Comparison of ENCODE assay signal across 21 cellular contexts in the genomic region with DNA sequence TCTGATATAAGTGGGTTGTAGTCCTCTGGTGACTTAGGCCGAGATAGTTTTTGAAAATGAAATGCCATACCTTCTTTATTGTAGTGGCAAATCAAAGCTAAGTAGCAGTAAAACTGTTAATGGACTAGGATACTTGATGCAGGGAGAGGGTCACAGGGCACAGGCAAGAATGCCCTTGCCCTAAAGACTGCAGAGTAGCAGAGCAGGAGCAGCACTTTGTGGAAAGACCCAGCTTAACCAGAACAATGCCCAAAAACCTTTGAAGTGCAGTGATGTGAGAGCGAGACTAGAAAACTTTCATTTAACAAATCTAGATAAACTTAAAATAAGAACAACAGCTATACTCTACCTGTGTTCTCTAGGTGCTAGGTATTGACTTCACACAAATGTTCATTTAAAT.
DNase-seq lines count a peak whose midpoint lies in the region; ATAC-seq and TF ChIP-seq lines count a peak whose summit lies in the region.
"Had no signal": no experiment of that assay in that cellular context is flagged by ENCODE, and none has a peak within 500 bp of the region (broad histone marks: within the 10 kb centered on the region; RNA-seq: fewer than 3 reads in every experiment).

No MANE protein-coding gene starts in this region.

- no peak for ATAC-seq in HG02763 (IDR thresholded peaks at IDR 0.05; ENCODE audit: unreplicated experiment)

- H4K20me1 ChIP-seq in Karpas-422 (ENCODE audit: insufficient read depth, low read depth, low read length), result no peaks in the 10 kb centered on the region

- no peaks in the 10 kb centered on the region for H3K9me3 Mint-ChIP-seq in activated CD4-positive, alpha-beta T cell treated with anti-CD3 and anti-CD28 coated beads, Interleukin-2, amount 10 ng/mL, durations not matched to agents 24 days and 14 days
- H3K9me3 Mint-ChIP-seq: activated T-helper 1 cell treated with anti-CD3 and anti-CD28 coated beads, Interleukin-12 subunit alpha, Interleukin-12 subunit beta, Interleukin-2, Interleukin-4 antibody, amounts not matched to agents 30 ng/mL and 10 ng/mL and 1 ng/mL, durations not matched to agents 14 hours and 24 hours and 36 hours had no signal

- H3K36me3 ChIP-seq in Karpas-422 (ENCODE audit: insufficient read depth, low read length) (peaks cover 8% of the 10 kb centered on the region), esophagus muscularis mucosa (no peaks in the 10 kb centered on the region), rectal smooth muscle tissue (ENCODE audit: control insufficient read depth, insufficient read depth, low read length) (no peaks in the 10 kb centered on the region)
- H3K36me3 ChIP-seq: tibial nerve had no signal

- H3K4me2 ChIP-seq in Karpas-422 (ENCODE audit: low read depth, low read length, poor library complexity, severe bottlenecking), result no peak overlapping the region
- H3K4me2 ChIP-seq: BLaER1 had no signal

- 64% methylated on average over 2 of the region's 2 CpGs for WGBS in esophagus muscularis mucosa

- H3K9me3 ChIP-seq in Karpas-422 (ENCODE audit: low read length), result no peaks in the 10 kb centered on the region
- no peaks in the 10 kb centered on the region for H3K9me3 ChIP-seq in esophagus muscularis mucosa
- H3K9me3 ChIP-seq: tibial nerve had no signal

- no peaks in the 10 kb centered on the region for H3K9me2 ChIP-seq in Karpas-422 (replicated peaks; ENCODE audit: insufficient read depth, low read length)

- H3K27ac ChIP-seq in Karpas-422 (ENCODE audit: low read length) (peak overlapping the region; percentile 5; the same call in 1 of the 2 replicates), esophagus muscularis mucosa (replicated peaks in 1 of 4) (peak overlapping the region; percentile 55 to 79 (median 68)), rectal smooth muscle tissue (ENCODE audit: low read depth, low read length) (peak overlapping the region; percentile 40)
- H3K27ac ChIP-seq: BLaER1, HL-60, RWPE1, VCaP had no signal

- no peak for DNase-seq in activated CD4-positive, alpha-beta T cell treated with anti-CD3 and anti-CD28 coated beads, Interleukin-2, amount 10 ng/mL, durations not matched to agents 24 days and 14 days
- DNase-seq in activated CD4-positive, alpha-beta T cell treated with anti-CD3 and anti-CD28 coated beads, Interleukin-2, amount 50 U/mL, for 4 hours, result no peak
- DNase-seq in Karpas-422, result no peak
- no peak for DNase-seq in esophagus muscularis mucosa (ENCODE audit: extremely low spot score)
- no peak for DNase-seq in SKM-1 (lab: John Stamatoyannopoulos, UW; ENCODE audit: unreplicated experiment)
- DNase-seq in MV-4-11 (lab: John Stamatoyannopoulos, UW), result no peak
- DNase-seq: 8988T; activated CD8-positive, alpha-beta memory T cell treated with anti-CD3 and anti-CD28 coated beads for 24 hours; GF-D8; hippocampal formation; kidney glomerular epithelial cell; NCI-H2029 treated with DMSO at 0.1 percent for 48 hours; stimulated activated naive CD4-positive, alpha-beta T cell treated with Interleukin-2 at 50 U/mL for 16 hours had no signal

- H3K27me3 Mint-ChIP-seq in activated CD4-positive, alpha-beta T cell treated with anti-CD3 and anti-CD28 coated beads, Interleukin-2, amount 10 ng/mL, durations not matched to agents 24 days and 14 days, result no peaks in the 10 kb centered on the region

- H3K79me2 ChIP-seq in Karpas-422 (ENCODE audit: low read length), result peaks cover 96% of the 10 kb centered on the region

- H3K36me3 Mint-ChIP-seq in activated CD4-positive, alpha-beta T cell treated with anti-CD3 and anti-CD28 coated beads, Interleukin-2, amount 10 ng/mL, durations not matched to agents 24 days and 14 days (ENCODE audit: low read depth), result peaks cover 30% of the 10 kb centered on the region

- H3K9ac ChIP-seq in Karpas-422 (ENCODE audit: low read length) (no peak overlapping the region), rectal smooth muscle tissue (ENCODE audit: low read length) (no peak overlapping the region)
- H3K9ac ChIP-seq: BLaER1 had no signal

- H3K27me3 ChIP-seq in Karpas-422 (ENCODE audit: low read length) (no peaks in the 10 kb centered on the region), esophagus muscularis mucosa (no peaks in the 10 kb centered on the region), rectal smooth muscle tissue (ENCODE audit: control insufficient read depth, insufficient read depth, low read length) (no peaks in the 10 kb centered on the region)
- H3K27me3 ChIP-seq: BLaER1, tibial nerve had no signal

- intact Hi-C loops in activated CD4-positive, alpha-beta T cell treated with anti-CD3 and anti-CD28 coated beads, Interleukin-2, amount 10 ng/mL, durations not matched to agents 24 days and 14 days (cut with micrococcal nuclease), result no loop called here
- intact Hi-C loops in esophagus muscularis mucosa (cut with DNase I), result no loop called here

- H3K4me3 Mint-ChIP-seq in activated CD4-positive, alpha-beta T cell treated with anti-CD3 and anti-CD28 coated beads, Interleukin-2, amount 10 ng/mL, durations not matched to agents 24 days and 14 days, result no peak overlapping the region
- H3K4me3 Mint-ChIP-seq: activated T-helper 1 cell treated with anti-CD3 and anti-CD28 coated beads, Interleukin-12 subunit alpha, Interleukin-12 subunit beta, Interleukin-2, Interleukin-4 antibody, amounts not matched to agents 30 ng/mL and 10 ng/mL and 1 ng/mL, durations not matched to agents 14 hours and 24 hours and 36 hours had no signal

- peak overlapping the region; percentile 41 for H3K27ac Mint-ChIP-seq in activated CD4-positive, alpha-beta T cell treated with anti-CD3 and anti-CD28 coated beads, Interleukin-2, amount 10 ng/mL, durations not matched to agents 24 days and 14 days

- no peak for TF ChIP-seq CTCF in esophagus muscularis mucosa (IDR thresholded peaks at IDR 0.05)

- peaks cover 28% of the 10 kb centered on the region for H3K4me1 Mint-ChIP-seq in activated CD4-positive, alpha-beta T cell treated with anti-CD3 and anti-CD28 coated beads, Interleukin-2, amount 10 ng/mL, durations not matched to agents 24 days and 14 days

- no peak for TF ChIP-seq EP300 in esophagus muscularis mucosa (IDR thresholded peaks at IDR 0.05)

- H3K4me1 ChIP-seq in Karpas-422 (ENCODE audit: low read length) (peaks cover 51% of the 10 kb centered on the region), esophagus muscularis mucosa (peaks cover 77 to 100% (median 94%) of the 10 kb centered on the region in 4 donors), rectal smooth muscle tissue (ENCODE audit: control insufficient read depth, insufficient read depth, low read length) (peaks cover 46% of the 10 kb centered on the region)
- H3K4me1 ChIP-seq: BLaER1 had no signal

- no peak for TF ChIP-seq POLR2A in esophagus muscularis mucosa (IDR thresholded peaks at IDR 0.05; ENCODE audit: low read depth)

- H3K4me3 ChIP-seq in Karpas-422 (ENCODE audit: low read length) (no peak overlapping the region), esophagus muscularis mucosa (no peak overlapping the region), rectal smooth muscle tissue (ENCODE audit: low read length) (no peak overlapping the region)
- H3K4me3 ChIP-seq: BLaER1, tibial nerve had no signal

- H2AFZ ChIP-seq in Karpas-422 (ENCODE audit: low read length), result no peak overlapping the region

Comparison
In these comparisons a context has a peak if more than half of its experiments do, and no peak if none do; other contexts are left out.
1. H3K27ac ChIP-seq: peak in every context shown above with its lines; median percentile 68 in esophagus muscularis mucosa; 40 in rectal smooth muscle tissue; 5 in Karpas-422.